Comparison of ENCODE assay signal across 32 cellular contexts in the genomic region with DNA sequence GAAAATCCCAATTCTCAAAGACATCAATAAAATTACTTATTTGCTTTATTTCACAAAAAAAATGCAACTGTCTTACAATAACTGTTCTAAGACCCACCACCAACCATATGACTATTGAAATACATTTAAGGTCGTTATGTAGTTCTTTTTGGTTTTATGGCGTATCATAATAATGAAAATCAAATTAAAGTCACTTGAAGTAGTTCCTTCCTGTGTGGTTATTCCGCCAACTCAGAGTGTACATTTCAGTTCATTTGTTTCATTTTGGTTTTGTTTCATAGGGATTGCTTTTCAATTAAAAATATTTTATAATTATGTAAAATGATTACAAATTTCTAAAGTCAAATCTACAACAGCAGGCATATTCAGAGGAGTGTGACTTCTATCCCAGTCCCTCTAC. TPM values are rescaled to one million over a fixed set of nuclear protein-coding genes. Genes with fewer than 3 reads are reported as not detected.
A peak's percentile ranks its signal among the peaks of the same experiment; 100 is the strongest.
DNase-seq lines count a peak whose midpoint lies in the region; ATAC-seq and TF ChIP-seq lines count a peak whose summit lies in the region.
"Had no signal": no experiment of that assay in that cellular context is flagged by ENCODE, and none has a peak within 500 bp of the region (broad histone marks: within the 10 kb centered on the region; RNA-seq: fewer than 3 reads in every experiment).

No MANE protein-coding gene starts in this region.

- H3K36me3 Mint-ChIP-seq in activated T-cell treated with anti-CD3 and anti-CD28 coated beads, Interleukin-2, amount 50 U/mL, for 24 hours (ENCODE audit: low read depth) = no peaks in the 10 kb centered on the region
- H3K36me3 Mint-ChIP-seq in CD4-positive, alpha-beta T cell (ENCODE audit: low read depth) = no peaks in the 10 kb centered on the region
- no peaks in the 10 kb centered on the region for H3K36me3 Mint-ChIP-seq in activated naive CD8-positive, alpha-beta T cell
- H3K36me3 Mint-ChIP-seq in naive thymus-derived CD8-positive, alpha-beta T cell = no peaks in the 10 kb centered on the region

- intact Hi-C loops in CD4-positive, alpha-beta T cell (cut with DNase I, micrococcal nuclease) = no loop called here
- intact Hi-C loops in vagina (cut with DNase I) = no loop called here

- no peak for TF ChIP-seq CTCF in CD4-positive, alpha-beta T cell (IDR thresholded peaks at IDR 0.05)
- no peak for TF ChIP-seq CTCF in vagina (IDR thresholded peaks at IDR 0.05)

- no peaks in the 10 kb centered on the region for H3K4me1 ChIP-seq in vagina
- H3K4me1 ChIP-seq: HAP-1 had no signal

- no peak overlapping the region for H3K4me3 ChIP-seq in vagina
- H3K4me3 ChIP-seq: A549, esophagus squamous epithelium, HAP-1, left ventricle myocardium inferior, skin epidermis, thoracic aorta had no signal

- peak overlapping the region; percentile 34 for H3K4me3 Mint-ChIP-seq in activated T-cell treated with anti-CD3 and anti-CD28 coated beads, Interleukin-2, amount 50 U/mL, for 24 hours
- peak overlapping the region; percentile 75 for H3K4me3 Mint-ChIP-seq in CD4-positive, alpha-beta T cell
- H3K4me3 Mint-ChIP-seq in activated naive CD8-positive, alpha-beta T cell = peak overlapping the region; percentile 54
- H3K4me3 Mint-ChIP-seq in naive thymus-derived CD8-positive, alpha-beta T cell = peak overlapping the region; percentile 54 to 85 (median 78)
- H3K4me3 Mint-ChIP-seq: activated T-helper 1 cell treated with anti-CD3 and anti-CD28 coated beads, Interleukin-12 subunit alpha, Interleukin-12 subunit beta, Interleukin-2, Interleukin-4 antibody, amounts not matched to agents 30 ng/mL and 10 ng/mL and 1 ng/mL, durations not matched to agents 14 hours and 24 hours and 36 hours; T-helper 1 cell treated with Interleukin-12 subunit alpha and Interleukin-12 subunit beta and Interleukin-4 antibody, amounts not matched to agents 30 μg/mL and 1 μg/mL, for 36 hours had no signal

- DNase-seq in activated T-cell treated with anti-CD3 and anti-CD28 coated beads, Interleukin-2, amount 50 U/mL, for 24 hours = no peak
- DNase-seq in activated T-cell treated with anti-CD3 and anti-CD28 coated beads for 4 hours (no peak), RPMI8226 (no peak), vagina (ENCODE audit: extremely low spot score in 2 of 2) (no peak), NCI-H748 (lab: John Stamatoyannopoulos, UW; ENCODE audit: unreplicated experiment) (no peak)
- DNase-seq in CD4-positive, alpha-beta T cell = no peak
- DNase-seq in naive thymus-derived CD8-positive, alpha-beta T cell = peak in 3 of 10 donors; percentile 27 to 51 (median 47)
- DNase-seq: activated CD8-positive, alpha-beta memory T cell treated with anti-CD3 and anti-CD28 coated beads for 24 hours; AML-193; Caco-2; dermis blood vessel endothelial cell; DMS53; esophagus squamous epithelium; foreskin keratinocyte; head of caudate nucleus; islet precursor cell; left ventricle myocardium inferior; mesenchymal stem cell; MM.1S; NCI-H1930; NCI-H524; PC-3; retina; SK-N-SH had no signal

- peak overlapping the region; percentile 60 for H3K27ac Mint-ChIP-seq in activated T-cell treated with anti-CD3 and anti-CD28 coated beads, Interleukin-2, amount 50 U/mL, for 24 hours
- peak overlapping the region; percentile 90 for H3K27ac Mint-ChIP-seq in CD4-positive, alpha-beta T cell
- peak overlapping the region; percentile 55 for H3K27ac Mint-ChIP-seq in activated naive CD8-positive, alpha-beta T cell
- H3K27ac Mint-ChIP-seq in naive thymus-derived CD8-positive, alpha-beta T cell = peak overlapping the region; percentile 91 to 98 (median 95)
- H3K27ac Mint-ChIP-seq: activated T-helper 1 cell treated with anti-CD3 and anti-CD28 coated beads, Interleukin-12 subunit alpha, Interleukin-12 subunit beta, Interleukin-2, Interleukin-4 antibody, amounts not matched to agents 30 ng/mL and 10 ng/mL and 1 ng/mL, durations not matched to agents 14 hours and 24 hours and 36 hours; T-helper 1 cell treated with Interleukin-12 subunit alpha and Interleukin-12 subunit beta and Interleukin-4 antibody, amounts not matched to agents 30 μg/mL and 1 μg/mL, for 36 hours had no signal

- peaks cover 82% of the 10 kb centered on the region for H3K4me1 Mint-ChIP-seq in activated T-cell treated with anti-CD3 and anti-CD28 coated beads, Interleukin-2, amount 50 U/mL, for 24 hours (ENCODE audit: low read depth)
- peaks cover 93% of the 10 kb centered on the region for H3K4me1 Mint-ChIP-seq in CD4-positive, alpha-beta T cell (ENCODE audit: low read depth)
- peaks cover 80% of the 10 kb centered on the region for H3K4me1 Mint-ChIP-seq in activated naive CD8-positive, alpha-beta T cell (ENCODE audit: low read depth)
- H3K4me1 Mint-ChIP-seq in naive thymus-derived CD8-positive, alpha-beta T cell = peaks cover 42 to 85% (median 82%) of the 10 kb centered on the region in 4 donors

- H3K9me3 Mint-ChIP-seq in activated T-cell treated with anti-CD3 and anti-CD28 coated beads, Interleukin-2, amount 50 U/mL, for 24 hours = no peaks in the 10 kb centered on the region
- peaks cover 2% of the 10 kb centered on the region for H3K9me3 Mint-ChIP-seq in CD4-positive, alpha-beta T cell
- H3K9me3 Mint-ChIP-seq in activated naive CD8-positive, alpha-beta T cell (ENCODE audit: low read depth) = no peaks in the 10 kb centered on the region
- peaks cover 0 to 3% (median 0%) of the 10 kb centered on the region in 9 donors for H3K9me3 Mint-ChIP-seq in naive thymus-derived CD8-positive, alpha-beta T cell
- H3K9me3 Mint-ChIP-seq: activated T-helper 1 cell treated with anti-CD3 and anti-CD28 coated beads, Interleukin-12 subunit alpha, Interleukin-12 subunit beta, Interleukin-2, Interleukin-4 antibody, amounts not matched to agents 30 ng/mL and 10 ng/mL and 1 ng/mL, durations not matched to agents 14 hours and 24 hours and 36 hours; T-helper 1 cell treated with Interleukin-12 subunit alpha and Interleukin-12 subunit beta and Interleukin-4 antibody, amounts not matched to agents 30 μg/mL and 1 μg/mL, for 36 hours had no signal

- no peak for ATAC-seq in CD4-positive, alpha-beta T cell (ENCODE audit: poor library complexity)
- peak in 1 of 2 donors; percentile 35 for ATAC-seq in naive thymus-derived CD8-positive, alpha-beta T cell
- ATAC-seq: A549, foreskin keratinocyte, PC-3 had no signal

- H3K27ac ChIP-seq in CD4-positive, alpha-beta T cell (ENCODE audit: low read depth, low read length) = peak overlapping the region; percentile 33
- no peak overlapping the region for H3K27ac ChIP-seq in vagina
- H3K27ac ChIP-seq: A549, esophagus squamous epithelium, foreskin keratinocyte, left ventricle myocardium inferior, parathyroid adenoma, thoracic aorta had no signal

- TF ChIP-seq POLR2A in vagina (IDR thresholded peaks at IDR 0.05) = no peak

- H3K9me3 ChIP-seq in CD4-positive, alpha-beta T cell (ENCODE audit: control insufficient read depth, low read length) = no peaks in the 10 kb centered on the region
- H3K9me3 ChIP-seq in vagina = no peaks in the 10 kb centered on the region
- H3K9me3 ChIP-seq: A549, Caco-2, esophagus squamous epithelium, HAP-1, left ventricle myocardium inferior, SK-N-SH, thoracic aorta had no signal

- CTCF ChIA-PET in CD4-positive, alpha-beta T cell (lab: Charles Lee) = no interaction called here

- POLR2A ChIA-PET in CD4-positive, alpha-beta T cell (lab: Charles Lee) = interaction anchor here (0.7 to 6.7 kb wide), 2 partner anchors 39 to 44 kb away, joined by 3 to 65 read pairs; a partner anchor contains a TSS
- POLR2A ChIA-PET in naive thymus-derived CD8-positive, alpha-beta T cell (lab: Charles Lee) = interaction anchor here (0.8 kb wide), 1 partner anchor 45 kb away, joined by 6 read pairs; a partner anchor contains a TSS

- H3K36me3 ChIP-seq in vagina = no peaks in the 10 kb centered on the region
- H3K36me3 ChIP-seq: esophagus squamous epithelium, HAP-1, left ventricle myocardium inferior, thoracic aorta had no signal

- H3K27me3 Mint-ChIP-seq in activated T-cell treated with anti-CD3 and anti-CD28 coated beads, Interleukin-2, amount 50 U/mL, for 24 hours = no peaks in the 10 kb centered on the region
- no peaks in the 10 kb centered on the region for H3K27me3 Mint-ChIP-seq in CD4-positive, alpha-beta T cell
- H3K27me3 Mint-ChIP-seq in activated naive CD8-positive, alpha-beta T cell = no peaks in the 10 kb centered on the region
- no peaks in the 10 kb centered on the region for H3K27me3 Mint-ChIP-seq in naive thymus-derived CD8-positive, alpha-beta T cell

- no peaks in the 10 kb centered on the region for H3K27me3 ChIP-seq in CD4-positive, alpha-beta T cell (ENCODE audit: control insufficient read depth, insufficient read depth, low read length)
- H3K27me3 ChIP-seq in vagina = no peaks in the 10 kb centered on the region
- H3K27me3 ChIP-seq: esophagus squamous epithelium, foreskin keratinocyte had no signal

RNA-seq across cellular contexts. Expression of a gene that starts 45.9 kb away (rescaled TPM):
- 100 to 1,000 TPM; 201 to 208 TPM for total RNA-seq in CD4-positive, alpha-beta T cell
- total RNA-seq in naive thymus-derived CD8-positive, alpha-beta T cell = 100 to 1,000 TPM; 216 to 222 TPM
- polyA plus RNA-seq in naive thymus-derived CD8-positive, alpha-beta T cell = 100 to 1,000 TPM in 1 of 3 donors, 10 to 100 TPM in 2; 59.8 to 106 (median 97.3) TPM
- 48.6 TPM for total RNA-seq in vagina

RNA-seq across cellular contexts. Expression of a gene that starts 52.5 kb away (rescaled TPM):
- total RNA-seq in CD4-positive, alpha-beta T cell = 1 to 10 TPM; 4.0 to 5.3 TPM
- 10 to 100 TPM in 1 of 2 experiments, 1 to 10 TPM in 1; 8.0 to 10.0 TPM for total RNA-seq in naive thymus-derived CD8-positive, alpha-beta T cell
- 10 to 100 TPM in 1 of 3 donors, 1 to 10 TPM in 2; 2.9 to 15.8 (median 3.8) TPM for polyA plus RNA-seq in naive thymus-derived CD8-positive, alpha-beta T cell
- 63.6 TPM for total RNA-seq in vagina
